1 cellular context compared by ENCODE assay signal in genomic region chr15:72271221-72271620, GRCh38.
TF ChIP-seq lines count a peak whose summit lies in the region.

No MANE protein-coding gene starts in this region.

TF ChIP-seq in K562, 482 proteins besides CTCF, POLR2A, EP300 and RAD21:
- TF ChIP-seq PHF21A (IDR thresholded peaks at IDR 0.05; ENCODE audit: borderline replicate concordance, low read depth) (no peak), NR2C1 (IDR thresholded peaks at IDR 0.05) (no peak), NR2C1 (tag; IDR thresholded peaks at IDR 0.05) (no peak), YY1 (IDR thresholded peaks at IDR 0.05; ENCODE audit: borderline replicate concordance in 1 of 3, control insufficient read depth in 1 of 3, extremely low read depth in 1 of 3, insufficient read depth in 3 of 3, insufficient read length in 1 of 3, insufficient replicate concordance in 2 of 3, low read depth in 1 of 3, low read length in 2 of 3) (no peak), PHF8 (IDR thresholded peaks at IDR 0.05; ENCODE audit: borderline replicate concordance, low read length) (no peak), E2F1 (CRISPR knock-in tag; IDR thresholded peaks at IDR 0.05) (no peak), ZNF398 (CRISPR knock-in tag; IDR thresholded peaks at IDR 0.05) (no peak), POU5F1 (IDR thresholded peaks at IDR 0.05; ENCODE audit: borderline replicate concordance, low read depth, low read length, partially characterized antibody) (no peak), ZNF175 (CRISPR knock-in tag; IDR thresholded peaks at IDR 0.05; ENCODE audit: low read depth) (no peak), TCF15 (CRISPR knock-in tag; IDR thresholded peaks at IDR 0.05) (no peak), MIER1 (IDR thresholded peaks at IDR 0.05; ENCODE audit: low read depth) (no peak), STAT6 (CRISPR knock-in tag; IDR thresholded peaks at IDR 0.05) (no peak), MCM5 (IDR thresholded peaks at IDR 0.05; ENCODE audit: low read depth) (no peak), SREBF1 (IDR thresholded peaks at IDR 0.05; ENCODE audit: borderline replicate concordance, low read depth, low read length) (no peak), SMAD2 (IDR thresholded peaks at IDR 0.05; ENCODE audit: low read depth, low read length) (no peak)
TF ChIP-seq in K562: peak in this region for 0.
